ENCODE assay signal across 8 cellular contexts in genomic region chr16:29469660-29470059, GRCh38. TPM values are rescaled to one million over a fixed set of nuclear protein-coding genes. Genes with fewer than 3 reads are reported as not detected.
DNase-seq lines count a peak whose midpoint lies in the region; ATAC-seq and TF ChIP-seq lines count a peak whose summit lies in the region.
"Not testable (repeated sequence)": the region's sequence is repeated elsewhere in the genome, so short reads cannot be mapped to it uniquely, and the experiment has no call there.

No MANE protein-coding gene starts in this region.

- H3K9me3 ChIP-seq in MG63; ovary; aorta (ENCODE audit: control insufficient read depth, low read length): not testable (repeated sequence)

- H3K4me1 ChIP-seq in ovary (ENCODE audit: insufficient read depth); aorta (ENCODE audit: control insufficient read depth in 1 of 2, insufficient read depth in 2 of 2, low read length in 2 of 2): not testable (repeated sequence)

- not testable (repeated sequence) for H3K27ac Mint-ChIP-seq in activated T-helper 17 cell treated with anti-CD3 and anti-CD28 coated beads, Interleukin-2, amount 50 U/mL, for 72 hours

- not testable (repeated sequence) for H3K4me1 Mint-ChIP-seq in activated T-helper 17 cell treated with anti-CD3 and anti-CD28 coated beads, Interleukin-2, amount 50 U/mL, for 72 hours

- not testable (repeated sequence) for H3K27me3 Mint-ChIP-seq in activated T-helper 17 cell treated with anti-CD3 and anti-CD28 coated beads, Interleukin-2, amount 50 U/mL, for 72 hours

- DNase-seq in MG63 (peak; percentile 95), dorsolateral prefrontal cortex (peak in 9 of 10 donors; percentile 1 to 47 (median 26)), left colon (peak; percentile 79 to 85), ovary (peak; percentile 59 to 86 (median 76)), aorta (peak; percentile 71 to 79)
- DNase-seq in activated CD4-positive, alpha-beta T cell treated with anti-CD3 and anti-CD28 coated beads for 4 hours = peak; percentile 15 to 33
- peak in 2 of 3 experiments; percentile 3 to 7 for DNase-seq in stimulated activated CD4-positive, alpha-beta T cell treated with anti-CD3 and anti-CD28 coated beads, TNF-alpha, amount 100 ng/mL, for 4 hours (ENCODE audit: low read depth in 3 of 3)

- WGBS in ovary, 3 donors = 3 to 4% (median 4%) methylated on average over 5 to 6 of the region's 6 CpGs
- WGBS in aorta, 2 donors = 1 to 2% methylated on average over 5 of the region's 6 CpGs

- not testable (repeated sequence) for H3K9me3 Mint-ChIP-seq in activated T-helper 17 cell treated with anti-CD3 and anti-CD28 coated beads, Interleukin-2, amount 50 U/mL, for 72 hours

- not testable (repeated sequence) for H3K36me3 Mint-ChIP-seq in activated T-helper 17 cell treated with anti-CD3 and anti-CD28 coated beads, Interleukin-2, amount 50 U/mL, for 72 hours (ENCODE audit: low read depth)

- H3K27me3 ChIP-seq in MG63; dorsolateral prefrontal cortex; ovary; aorta (ENCODE audit: control insufficient read depth in 1 of 2, insufficient read depth in 2 of 2, low read length in 1 of 2): not testable (repeated sequence)

- ATAC-seq in activated T-helper 17 cell treated with anti-CD3 and anti-CD28 coated beads, Interleukin-2, amount 50 U/mL, for 72 hours (replicated peaks) = peak; percentile 58
- ATAC-seq in left colon (peak; percentile 81), aorta (ENCODE audit: low FRiP score) (peak; percentile 85)

- not testable (repeated sequence) for TF ChIP-seq POLR2A in ovary (IDR thresholded peaks at IDR 0.05)

- not testable (repeated sequence) for H3K4me3 ChIP-seq in MG63; dorsolateral prefrontal cortex; ovary; aorta (ENCODE audit: low read length in 2 of 2)

- intact Hi-C loops in dorsolateral prefrontal cortex (cut with DNase I); left colon (cut with DNase I, micrococcal nuclease); ovary (cut with DNase I); aorta (cut with DNase I): not testable (repeated sequence)

- H3K36me3 ChIP-seq in MG63; ovary; aorta (ENCODE audit: control insufficient read depth in 1 of 2, insufficient read depth in 2 of 2, low read length in 1 of 2): not testable (repeated sequence)

- TF ChIP-seq CTCF in dorsolateral prefrontal cortex (IDR thresholded peaks at IDR 0.05 in 54 of 56, conservative IDR thresholded peaks at IDR 0.05 in 2 of 56; ENCODE audit: low read depth in 1 of 56, partially characterized antibody in 56 of 56); ovary (IDR thresholded peaks at IDR 0.05): not testable (repeated sequence)

- TF ChIP-seq EP300 in ovary (IDR thresholded peaks at IDR 0.05) = not testable (repeated sequence)

- peak overlapping the region; percentile 48 for H3K4me3 Mint-ChIP-seq in activated T-helper 17 cell treated with anti-CD3 and anti-CD28 coated beads, Interleukin-2, amount 50 U/mL, for 72 hours

- H3K27ac ChIP-seq in dorsolateral prefrontal cortex; aorta (ENCODE audit: low read depth in 1 of 2, low read length in 2 of 2): not testable (repeated sequence)
- peak overlapping the region in 1 of 2 donors; percentile 41 for H3K27ac ChIP-seq in ovary

RNA-seq across cellular contexts. Expression of gene SULT1A4, which starts 9.9 kb away (rescaled TPM):
- 6.1 TPM in 1 of 2 replicates, not detected in the other for total RNA-seq in MG63 (2014; rRNA removed; shearing (Covaris generic); ENCODE audit: low replicate concordance)
- total RNA-seq in activated T-helper 17 cell treated with anti-CD3 and anti-CD28 coated beads, Interleukin-2, amount 50 U/mL, for 72 hours = 1 to 10 TPM; 2.1 to 3.8 TPM
- total RNA-seq in dorsolateral prefrontal cortex = 10 to 100 TPM in 4 of 120 experiments, 1 to 10 TPM in 109, under 1 TPM in 5, not detected in 2; 0.67 to 16.5 (median 3.3) TPM
- 10 to 100 TPM; 13.3 to 21.9 TPM for total RNA-seq in left colon
- total RNA-seq in ovary = 1 to 10 TPM in 5 of 7 donors, under 1 TPM in 2; 0.68 to 6.5 (median 2.7) TPM
- 10 to 100 TPM in 1 of 2 donors, under 1 TPM in 1; 0.23 to 10.5 TPM for polyA plus RNA-seq in ovary
- 1 to 10 TPM; 4.8 to 8.2 TPM for total RNA-seq in aorta
- 10 to 100 TPM in 1 of 2 donors, 1 to 10 TPM in 1; 9.5 to 86.1 TPM for polyA plus RNA-seq in aorta

RNA-seq across cellular contexts. Expression of gene SLX1B, which starts 15.3 kb away (rescaled TPM):
- 41.9 and 71.1 TPM in 2 replicates for total RNA-seq in MG63 (2014; rRNA removed; shearing (Covaris generic); ENCODE audit: low replicate concordance)
- 100 to 1,000 TPM in 1 of 2 donors, 10 to 100 TPM in 1; 85.2 to 110 TPM for total RNA-seq in activated T-helper 17 cell treated with anti-CD3 and anti-CD28 coated beads, Interleukin-2, amount 50 U/mL, for 72 hours
- total RNA-seq in dorsolateral prefrontal cortex (10 to 100 TPM in 111 of 120 experiments, 1 to 10 TPM in 9; 1.3 to 45.9 (median 23.2) TPM), left colon (10 to 100 TPM; 29.1 to 36.8 TPM), ovary (10 to 100 TPM in 1 of 7 donors, 1 to 10 TPM in 6; 4.4 to 11.2 (median 8.6) TPM), aorta (10 to 100 TPM; 12.5 to 14.7 TPM)
- polyA plus RNA-seq in ovary (10 to 100 TPM in 1 of 2 donors, 1 to 10 TPM in 1; 3.0 to 19.4 TPM), aorta (10 to 100 TPM in 1 of 2 donors, 1 to 10 TPM in 1; 9.5 to 11.8 TPM)

RNA-seq across cellular contexts. Expression of gene BOLA2, which starts 15.5 kb away (rescaled TPM):
- 8.3 and 26.8 TPM in 2 replicates for total RNA-seq in MG63 (2014; rRNA removed; shearing (Covaris generic); ENCODE audit: low replicate concordance)
- total RNA-seq in activated T-helper 17 cell treated with anti-CD3 and anti-CD28 coated beads, Interleukin-2, amount 50 U/mL, for 72 hours = 10 to 100 TPM; 19.8 to 25.1 TPM
- 10 to 100 TPM in 84 of 120 experiments, 1 to 10 TPM in 36; 4.3 to 24.4 (median 11.7) TPM for total RNA-seq in dorsolateral prefrontal cortex
- 10 to 100 TPM in 1 of 2 donors, 1 to 10 TPM in 1; 6.3 to 10.6 TPM for total RNA-seq in left colon
- 10 to 100 TPM in 1 of 7 donors, 1 to 10 TPM in 6; 1.9 to 18.4 (median 7.8) TPM for total RNA-seq in ovary
- polyA plus RNA-seq in ovary = 1 to 10 TPM; 5.8 to 5.9 TPM
- total RNA-seq in aorta = 10 to 100 TPM in 1 of 2 donors, 1 to 10 TPM in 1; 4.2 to 10.2 TPM
- 10 to 100 TPM; 12.4 to 19.3 TPM for polyA plus RNA-seq in aorta

RNA-seq across cellular contexts. Expression of gene NPIPB12, which starts 36.5 kb away (rescaled TPM):
- not detected in 2 replicates for total RNA-seq in MG63 (2014; rRNA removed; shearing (Covaris generic); ENCODE audit: low replicate concordance)
- 100 to 1,000 TPM; 101 to 105 TPM for total RNA-seq in activated T-helper 17 cell treated with anti-CD3 and anti-CD28 coated beads, Interleukin-2, amount 50 U/mL, for 72 hours
- 100 to 1,000 TPM in 59 of 120 experiments, 10 to 100 TPM in 61; 31.2 to 188 (median 99.3) TPM for total RNA-seq in dorsolateral prefrontal cortex
- total RNA-seq in left colon = 100 to 1,000 TPM in 1 of 2 donors, 10 to 100 TPM in 1; 89.1 to 109 TPM
- total RNA-seq in ovary = 10 to 100 TPM; 11.0 to 65.3 (median 29.5) TPM
- 10 to 100 TPM; 19.0 to 26.3 TPM for polyA plus RNA-seq in ovary
- 10 to 100 TPM; 64.9 to 79.9 TPM for total RNA-seq in aorta
- 100 to 1,000 TPM in 1 of 2 donors, 10 to 100 TPM in 1; 13.0 to 177 TPM for polyA plus RNA-seq in aorta

Comparison
In these comparisons a context has a peak if more than half of its experiments do, and no peak if none do; other contexts are left out.
1. DNase-seq: peak in every context shown above with its lines; median percentile 95 in MG63; 82 in left colon; 76 in ovary; 75 in aorta; 26 in dorsolateral prefrontal cortex; 24 in activated CD4-positive, alpha-beta T cell treated with anti-CD3 and anti-CD28 coated beads for 4 hours; 5 in stimulated activated CD4-positive, alpha-beta T cell treated with anti-CD3 and anti-CD28 coated beads, TNF-alpha, amount 100 ng/mL, for 4 hours.